18 cellular contexts compared by ENCODE assay signal in the genomic region with DNA sequence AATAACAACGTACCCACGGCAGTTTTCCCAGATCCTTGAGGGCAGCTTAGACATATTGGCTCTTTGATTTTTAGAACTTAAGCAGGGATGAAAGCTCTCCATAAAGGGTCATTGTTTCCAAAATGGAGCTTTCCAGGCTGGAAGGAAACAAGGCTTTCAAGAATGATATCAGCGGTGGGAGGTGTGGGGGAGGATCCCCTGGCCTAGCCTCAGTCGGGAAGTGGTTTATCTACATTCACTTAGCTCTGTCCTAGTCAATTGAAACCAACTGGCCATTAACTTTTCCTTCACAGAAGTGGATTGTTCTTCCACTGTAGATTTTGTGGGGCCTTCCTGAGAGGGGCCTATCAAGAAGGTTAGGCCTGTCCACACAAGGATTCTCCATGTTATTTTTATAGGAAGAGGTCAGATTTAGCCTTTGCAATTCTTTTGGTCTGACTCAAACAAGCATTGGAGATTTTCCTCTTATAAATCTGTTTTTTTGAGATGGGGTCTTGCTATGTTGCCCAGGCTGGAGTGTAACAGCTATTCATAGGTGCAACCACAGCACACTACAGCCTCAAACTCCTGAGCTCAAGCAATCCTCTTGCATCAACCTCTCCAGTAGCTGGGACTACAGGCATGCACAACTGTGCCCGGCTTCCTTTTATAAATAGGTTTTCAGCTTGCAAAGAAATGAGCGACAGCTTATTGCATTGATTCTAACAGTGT.
DNase-seq lines count a peak whose midpoint lies in the region; ATAC-seq and TF ChIP-seq lines count a peak whose summit lies in the region.
"Had no signal": no experiment of that assay in that cellular context is flagged by ENCODE, and none has a peak within 500 bp of the region (broad histone marks: within the 10 kb centered on the region; RNA-seq: fewer than 3 reads in every experiment).

No MANE protein-coding gene starts in this region.

- DNase-seq in NB4 (ENCODE audit: low read depth) (peak; percentile 65), adipocyte (ENCODE audit: low read depth) (no peak), left lung (no peak), spleen (no peak), SK-N-DZ (ENCODE audit: low spot score) (no peak), putamen (ENCODE audit: low spot score) (no peak)
- no peak for DNase-seq in stimulated activated CD4-positive, alpha-beta T cell treated with anti-CD3 and anti-CD28 coated beads, Interleukin-4, amount 100 ng/mL, for 4 hours
- DNase-seq: BE2C; CD4-positive, alpha-beta memory T cell; DND-41; GDM1; MG63; NCI-H187 treated with DMSO at 0.1 percent for 48 hours; NCI-H446; NCI-H774; SIG-M5 had no signal

- intact Hi-C loops in left lung (cut with DNase I) (loop anchor here in 1 of 2 donors (5.0 kb wide), 1 partner anchor 113 kb away; no protein-coding TSS in a partner anchor), spleen (cut with DNase I; ENCODE audit: low total_unique reads) (no loop called here)

- no peaks in the 10 kb centered on the region for H3K36me3 ChIP-seq in adipocyte (ENCODE audit: control insufficient read depth, insufficient read depth, low read length, severe bottlenecking)
- H3K36me3 ChIP-seq in left lung: no peaks in the 10 kb centered on the region
- no peaks in the 10 kb centered on the region for H3K36me3 ChIP-seq in spleen
- H3K36me3 ChIP-seq: BE2C, MG63 had no signal

- TF ChIP-seq POLR2A in NB4 (IDR thresholded peaks at IDR 0.05; ENCODE audit: extremely low read depth, insufficient read length) (no peak), spleen (IDR thresholded peaks at IDR 0.05) (no peak)

- H3K4me3 ChIP-seq in NB4 (ENCODE audit: low read depth, low read length): no peak overlapping the region
- no peak overlapping the region for H3K4me3 ChIP-seq in adipocyte (ENCODE audit: low read length)
- no peak overlapping the region for H3K4me3 ChIP-seq in left lung
- no peak overlapping the region for H3K4me3 ChIP-seq in spleen
- H3K4me3 ChIP-seq: MG63 had no signal

- H3K4me1 ChIP-seq in adipocyte (ENCODE audit: control insufficient read depth, insufficient read depth, low read length) (peaks cover 62% of the 10 kb centered on the region), left lung (peaks cover 13 to 32% of the 10 kb centered on the region in 2 donors), spleen (peaks cover 0 to 22% (median 12%) of the 10 kb centered on the region in 6 donors)
- H3K4me1 ChIP-seq: BE2C had no signal

- H3K9ac ChIP-seq in adipocyte (ENCODE audit: low read length): peak overlapping the region; percentile 43

- 75 to 90% (median 86%) methylated on average over 6 of the region's 6 CpGs for WGBS in spleen, 5 donors

- no peaks in the 10 kb centered on the region for H3K9me3 ChIP-seq in adipocyte (ENCODE audit: control insufficient read depth, low read length)
- no peaks in the 10 kb centered on the region for H3K9me3 ChIP-seq in left lung
- no peaks in the 10 kb centered on the region for H3K9me3 ChIP-seq in spleen
- H3K9me3 ChIP-seq: BE2C, MG63 had no signal

- H3K27me3 ChIP-seq in adipocyte (replicated peaks; ENCODE audit: control insufficient read depth, insufficient read depth, low read length) (no peaks in the 10 kb centered on the region), left lung (no peaks in the 10 kb centered on the region), spleen (replicated peaks in 1 of 7) (no peaks in the 10 kb centered on the region)
- H3K27me3 ChIP-seq: BE2C, MG63 had no signal

- TF ChIP-seq CTCF in NB4 (IDR thresholded peaks at IDR 0.05; ENCODE audit: low read depth, low read length) (no peak), left lung (IDR thresholded peaks at IDR 0.05) (no peak), spleen (IDR thresholded peaks at IDR 0.05 in 8 of 11, conservative IDR thresholded peaks at IDR 0.05 in 3 of 11) (no peak)

- H3K27ac ChIP-seq in left lung: peak overlapping the region; percentile 15 to 54
- peak overlapping the region in 5 of 8 donors; percentile 3 to 73 (median 45) for H3K27ac ChIP-seq in spleen

- ATAC-seq in left lung: peak; percentile 11
- ATAC-seq: HCT116, Panc1 had no signal
